Comparison of ENCODE assay signal across 17 cellular contexts in genomic region chr19:6729573-6730152, GRCh38. TPM values are rescaled to one million over a fixed set of nuclear protein-coding genes. Genes with fewer than 3 reads are reported as not detected.
DNase-seq lines count a peak whose midpoint lies in the region; ATAC-seq and TF ChIP-seq lines count a peak whose summit lies in the region.
"Had no signal": no experiment of that assay in that cellular context is flagged by ENCODE, and none has a peak within 500 bp of the region (broad histone marks: within the 10 kb centered on the region; RNA-seq: fewer than 3 reads in every experiment).

No MANE protein-coding gene starts in this region.

- DNase-seq in WTC11 (ENCODE audit: low spot score), result no peak
- no peak for DNase-seq in stimulated activated naive B cell treated with anti-CD40 and anti-IgM and Interleukin-4, amounts not matched to agents 10 μg/mL and 1 μg/mL and 100 μg/mL, for 72 hours
- no peak for DNase-seq in G401 (ENCODE audit: low spot score)
- DNase-seq in T-cell, result no peak
- DNase-seq: central memory CD4-positive, alpha-beta T cell; DMS 273 treated with DMSO at 0.1 percent for 48 hours; foreskin keratinocyte; mammary epithelial cell; NCI-H187 treated with DMSO at 0.1 percent for 48 hours; NCI-H510A treated with DMSO at 0.1 percent for 48 hours had no signal

- H3K27me3 Mint-ChIP-seq in WTC11 (ENCODE audit: low read depth), result no peaks in the 10 kb centered on the region
- no peaks in the 10 kb centered on the region for H3K27me3 Mint-ChIP-seq in stimulated activated naive B cell treated with anti-CD40 and anti-IgM and Interleukin-4, amounts not matched to agents 10 μg/mL and 1 μg/mL and 100 μg/mL, for 72 hours
- no peaks in the 10 kb centered on the region for H3K27me3 Mint-ChIP-seq in T-cell
- H3K27me3 Mint-ChIP-seq: activated naive CD8-positive, alpha-beta T cell treated with anti-CD3 and anti-CD28 coated beads, Interleukin-2, amount 50 U/mL, for 24 hours had no signal

- peak overlapping the region; percentile 60; the same call in 1 of the 2 replicates for H3K27ac Mint-ChIP-seq in WTC11
- H3K27ac Mint-ChIP-seq in stimulated activated naive B cell treated with anti-CD40 and anti-IgM and Interleukin-4, amounts not matched to agents 10 μg/mL and 1 μg/mL and 100 μg/mL, for 72 hours, result peak overlapping the region; percentile 32
- H3K27ac Mint-ChIP-seq in T-cell, result no peak overlapping the region
- H3K27ac Mint-ChIP-seq: activated naive CD8-positive, alpha-beta T cell treated with anti-CD3 and anti-CD28 coated beads, Interleukin-2, amount 50 U/mL, for 24 hours; activated T-cell treated with anti-CD3 and anti-CD28 coated beads, Interleukin-2, amount 50 U/mL, for 72 hours had no signal

- peak overlapping the region; percentile 97 to 99 for H3K27ac ChIP-seq in liver (ENCODE audit: low read depth in 1 of 2, low read length in 2 of 2)
- H3K27ac ChIP-seq: foreskin keratinocyte had no signal

- no peak for TF ChIP-seq RAD21 in liver (IDR thresholded peaks at IDR 0.05)

- CTCF ChIA-PET in WTC11 (lab: Charles Lee), result no interaction called here
- CTCF ChIA-PET in T-cell (lab: Charles Lee), result interaction anchor here in 1 of 2 donors (0.5 kb wide), 1 partner anchor 134 kb away, joined by 5 read pairs; no protein-coding TSS in a partner anchor

- WGBS in liver, result 43% methylated on average over 23 of the region's 23 CpGs

- H3K4me3 Mint-ChIP-seq in WTC11 (no peak overlapping the region), T-cell (no peak overlapping the region)
- no peak overlapping the region for H3K4me3 Mint-ChIP-seq in stimulated activated naive B cell treated with anti-CD40 and anti-IgM and Interleukin-4, amounts not matched to agents 10 μg/mL and 1 μg/mL and 100 μg/mL, for 72 hours
- H3K4me3 Mint-ChIP-seq: activated naive CD8-positive, alpha-beta T cell treated with anti-CD3 and anti-CD28 coated beads, Interleukin-2, amount 50 U/mL, for 24 hours; activated T-cell treated with anti-CD3 and anti-CD28 coated beads, Interleukin-2, amount 50 U/mL, for 72 hours had no signal

- H3K9ac ChIP-seq in liver (ENCODE audit: low read depth in 1 of 2, low read length in 2 of 2), result peak overlapping the region; percentile 53 to 76

- no peaks in the 10 kb centered on the region for H3K27me3 ChIP-seq in liver (ENCODE audit: control insufficient read depth in 4 of 4, insufficient read depth in 4 of 4, low read length in 3 of 4)
- H3K27me3 ChIP-seq: BE2C, foreskin keratinocyte had no signal

- POLR2A ChIA-PET in WTC11 (lab: Charles Lee), result interaction anchor here (0.5 kb wide), 1 partner anchor 23 kb away, joined by 3 read pairs; no protein-coding TSS in a partner anchor
- POLR2A ChIA-PET in T-cell (lab: Charles Lee), result interaction anchor here in 1 of 2 donors (0.5 kb wide), 1 partner anchor 8 kb away, joined by 3 read pairs; the partner anchor contains the start of gene GPR108

- 0 out of 2 replicates have a peak, but pooled peaks cover 6% of the 10 kb centered on the region for H3K9me3 Mint-ChIP-seq in WTC11
- no peaks in the 10 kb centered on the region for H3K9me3 Mint-ChIP-seq in stimulated activated naive B cell treated with anti-CD40 and anti-IgM and Interleukin-4, amounts not matched to agents 10 μg/mL and 1 μg/mL and 100 μg/mL, for 72 hours
- H3K9me3 Mint-ChIP-seq in T-cell, result no peaks in the 10 kb centered on the region
- H3K9me3 Mint-ChIP-seq: activated naive CD8-positive, alpha-beta T cell treated with anti-CD3 and anti-CD28 coated beads, Interleukin-2, amount 50 U/mL, for 24 hours; activated T-cell treated with anti-CD3 and anti-CD28 coated beads, Interleukin-2, amount 50 U/mL, for 72 hours had no signal

- ATAC-seq in WTC11 (no peak), HG03159 (IDR thresholded peaks at IDR 0.05; ENCODE audit: unreplicated experiment) (no peak), T-cell (replicated peaks in 1 of 4) (no peak)
- ATAC-seq in stimulated activated naive B cell treated with anti-CD40 and anti-IgM and Interleukin-4, amounts not matched to agents 10 μg/mL and 1 μg/mL and 100 μg/mL, for 72 hours (replicated peaks), result no peak

- peaks cover 0 to 11% (median 2%) of the 10 kb centered on the region in 4 donors for H3K36me3 ChIP-seq in liver (ENCODE audit: control insufficient read depth in 4 of 4, insufficient read depth in 3 of 4, low read depth in 1 of 4, low read length in 3 of 4)
- H3K36me3 ChIP-seq: BE2C had no signal

- H3K4me1 Mint-ChIP-seq in WTC11, result peaks cover 4% of the 10 kb centered on the region; the same call in 1 of the 2 replicates
- H3K4me1 Mint-ChIP-seq in stimulated activated naive B cell treated with anti-CD40 and anti-IgM and Interleukin-4, amounts not matched to agents 10 μg/mL and 1 μg/mL and 100 μg/mL, for 72 hours, result peaks cover 24 to 37% of the 10 kb centered on the region in 2 donors
- H3K4me1 Mint-ChIP-seq in T-cell, result peaks cover 7 to 15% (median 14%) of the 10 kb centered on the region in 3 donors

- H3K4me3 ChIP-seq in liver (ENCODE audit: low read depth in 1 of 3, low read length in 3 of 3), result peak overlapping the region; percentile 36 to 64 (median 61)
- H3K4me3 ChIP-seq: smooth muscle cell had no signal

- peaks cover 7 to 44% (median 31%) of the 10 kb centered on the region in 4 donors for H3K4me1 ChIP-seq in liver (ENCODE audit: control insufficient read depth in 4 of 4, insufficient read depth in 4 of 4, low read length in 3 of 4)
- H3K4me1 ChIP-seq: BE2C, foreskin keratinocyte had no signal

- peaks cover 9% of the 10 kb centered on the region for H3K36me3 Mint-ChIP-seq in WTC11
- H3K36me3 Mint-ChIP-seq in stimulated activated naive B cell treated with anti-CD40 and anti-IgM and Interleukin-4, amounts not matched to agents 10 μg/mL and 1 μg/mL and 100 μg/mL, for 72 hours, result peaks cover 20 to 47% of the 10 kb centered on the region in 2 donors
- H3K36me3 Mint-ChIP-seq in T-cell, result peaks cover 7% of the 10 kb centered on the region

- TF ChIP-seq CTCF in WTC11 (IDR thresholded peaks at IDR 0.05) (no peak), liver (IDR thresholded peaks at IDR 0.05; ENCODE audit: low read depth, low read length, missing input control) (no peak)

- in situ Hi-C loops in G401 (cut with HindIII; ENCODE audit: low sequenced_read_pairs), result no loop called here

- no peaks in the 10 kb centered on the region for H3K9me3 ChIP-seq in liver (ENCODE audit: control insufficient read depth in 4 of 4, low read length in 3 of 4)
- H3K9me3 ChIP-seq: BE2C had no signal

TF ChIP-seq in WTC11, 78 proteins besides CTCF, POLR2A, EP300 and RAD21 (continues in another document):
- no peak for TF ChIP-seq FOXP4 (CRISPR knock-in tag; IDR thresholded peaks at IDR 0.05)

TF ChIP-seq in liver, 16 proteins besides CTCF, POLR2A, EP300 and RAD21:
- TF ChIP-seq, protein P1, sequence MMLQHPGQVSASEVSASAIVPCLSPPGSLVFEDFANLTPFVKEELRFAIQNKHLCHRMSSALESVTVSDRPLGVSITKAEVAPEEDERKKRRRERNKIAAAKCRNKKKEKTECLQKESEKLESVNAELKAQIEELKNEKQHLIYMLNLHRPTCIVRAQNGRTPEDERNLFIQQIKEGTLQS (IDR thresholded peaks at IDR 0.05), result no peak
- TF ChIP-seq TAF1 (conservative IDR thresholded peaks at IDR 0.05), result no peak
- TF ChIP-seq GABPA (IDR thresholded peaks at IDR 0.05 in 1 of 2, conservative IDR thresholded peaks at IDR 0.05 in 1 of 2), result no peak
- peak; percentile 88 for TF ChIP-seq YY1 (IDR thresholded peaks at IDR 0.05)
- peak; percentile 69 to 93 for TF ChIP-seq RXRA (IDR thresholded peaks at IDR 0.05)
- TF ChIP-seq MAX (IDR thresholded peaks at IDR 0.05), result no peak
- TF ChIP-seq NR2F2 (IDR thresholded peaks at IDR 0.05), result peak; percentile 68
- no peak for TF ChIP-seq HNF4G (IDR thresholded peaks at IDR 0.05)
- no peak for TF ChIP-seq HNF4A (conservative IDR thresholded peaks at IDR 0.05)
- peak in 1 of 2 donors; percentile 5 for TF ChIP-seq EGR1 (IDR thresholded peaks at IDR 0.05; ENCODE audit: low read depth in 2 of 2)
- no peak for TF ChIP-seq FOXA2 (IDR thresholded peaks at IDR 0.05)

RNA-seq across cellular contexts. Expression of gene GPR108, which starts 7.7 kb away (rescaled TPM):
- total RNA-seq in WTC11 (2021), result 48.7 to 59.5 TPM (median 54.2 TPM) in 3 replicates
- 10 to 100 TPM; 17.2 to 28.9 TPM for total RNA-seq in liver
- polyA plus RNA-seq in liver, result 10 to 100 TPM; 32.0 to 34.2 TPM
- 27.5 and 34.7 TPM in 2 replicates for total RNA-seq in G401 (2014; rRNA removed; shearing (Covaris generic))
- 10 to 100 TPM; 51.8 to 83.3 (median 58.4) TPM for total RNA-seq in T-cell

RNA-seq across cellular contexts. Expression of gene C3, which starts 9.2 kb away (rescaled TPM):
- 7.0 to 9.3 TPM (median 8.9 TPM) in 3 replicates for total RNA-seq in WTC11 (2021)
- total RNA-seq in liver, result 1,000 to 10,000 TPM; 4,543 to 9,349 TPM
- 1,000 to 10,000 TPM; 7,734 to 8,295 TPM for polyA plus RNA-seq in liver
- 2.1 and 2.3 TPM in 2 replicates for total RNA-seq in G401 (2014; rRNA removed; shearing (Covaris generic))
- 10 to 100 TPM in 1 of 5 donors, 1 to 10 TPM in 3, not detected in 1; 1.1 to 10.6 (median 7.6) TPM for total RNA-seq in T-cell

RNA-seq across cellular contexts. Expression of gene TRIP10, which starts 9.8 kb away (rescaled TPM):
- 61.5 to 76.6 TPM (median 62.4 TPM) in 3 replicates for total RNA-seq in WTC11 (2021)
- 1 to 10 TPM; 6.1 to 9.9 TPM for total RNA-seq in liver
- 1 to 10 TPM; 3.4 to 8.7 TPM for polyA plus RNA-seq in liver
- total RNA-seq in G401 (2014; rRNA removed; shearing (Covaris generic)), result 74.8 and 108 TPM in 2 replicates
- 1 to 10 TPM; 2.6 to 8.7 (median 7.3) TPM for total RNA-seq in T-cell

RNA-seq across cellular contexts. Expression of gene SH2D3A, which starts 37.6 kb away (rescaled TPM):
- total RNA-seq in WTC11 (2021) (25.1 to 30.3 TPM (median 26.7 TPM) in 3 replicates), liver (1 to 10 TPM in 1 of 2 donors, under 1 TPM in 1; 0.23 to 1.0 TPM), T-cell (10 to 100 TPM; 61.7 to 83.7 (median 73.6) TPM)
- polyA plus RNA-seq in liver, result 1 to 10 TPM in 1 of 2 donors, under 1 TPM in 1; 0.54 to 1.0 TPM
- total RNA-seq in G401 (2014; rRNA removed; shearing (Covaris generic)), result 12.2 and 16.1 TPM in 2 replicates

RNA-seq across cellular contexts. Expression of gene VAV1, which starts 42.8 kb away (rescaled TPM):
- total RNA-seq in WTC11 (2021), result 0.73 to 0.83 TPM (median 0.80 TPM) in 3 replicates
- total RNA-seq in liver, result 10 to 100 TPM in 1 of 2 donors, 1 to 10 TPM in 1; 6.3 to 13.3 TPM
- 1 to 10 TPM in 1 of 2 donors, under 1 TPM in 1; 0.60 to 2.0 TPM for polyA plus RNA-seq in liver
- not detected in 2 replicates for total RNA-seq in G401 (2014; rRNA removed; shearing (Covaris generic))
- total RNA-seq in T-cell, result 100 to 1,000 TPM in 2 of 5 donors, 10 to 100 TPM in 3; 82.5 to 114 (median 92.2) TPM
- total RNA-seq: MCF 10A, smooth muscle cell had no signal
- polyA plus RNA-seq: mammary epithelial cell, smooth muscle cell had no signal

Comparison
In these comparisons a context has a peak if more than half of its experiments do, and no peak if none do; other contexts are left out.
1. H3K27ac Mint-ChIP-seq: peak in WTC11 (single experiment) and stimulated activated naive B cell treated with anti-CD40 and anti-IgM and Interleukin-4, amounts not matched to agents 10 μg/mL and 1 μg/mL and 100 μg/mL, for 72 hours (single experiment); none in T-cell (0 of 2).
2. RNA of gene C3, which starts 9.2 kb away (total RNA-seq): 4,543 to 9,349 TPM in liver; 7.0 to 9.3 TPM in WTC11, 1.1 to 10.6 TPM in T-cell and 2.1 to 2.3 TPM in G401; every median in the first group is over 100 times any median in the second.